ENCODE assay signal across 30 cellular contexts in genomic region chr11:127136438-127136837, GRCh38.
DNase-seq lines count a peak whose midpoint lies in the region; ATAC-seq and TF ChIP-seq lines count a peak whose summit lies in the region.
"Had no signal": no experiment of that assay in that cellular context is flagged by ENCODE, and none has a peak within 500 bp of the region (broad histone marks: within the 10 kb centered on the region; RNA-seq: fewer than 3 reads in every experiment).

No MANE protein-coding gene starts in this region.

- peaks cover 3% of the 10 kb centered on the region; the same call in 1 of the 2 replicates for H3K4me1 ChIP-seq in GM23338 (ENCODE audit: insufficient read depth)
- H3K4me1 ChIP-seq in PC-9 (replicated peaks; ENCODE audit: insufficient read depth): no peaks in the 10 kb centered on the region
- no peaks in the 10 kb centered on the region for H3K4me1 ChIP-seq in uterus
- no peaks in the 10 kb centered on the region for H3K4me1 ChIP-seq in tibial nerve
- H3K4me1 ChIP-seq: testis had no signal

- POLR2A ChIA-PET in BJ (lab: Charles Lee): no interaction called here
- POLR2A ChIA-PET in PC-9 (lab: Charles Lee; ENCODE audit: unreplicated experiment): no interaction called here

- H3K9me2 ChIP-seq in GM23338 (ENCODE audit: insufficient read depth) (peaks cover 9% of the 10 kb centered on the region), PC-9 (ENCODE audit: insufficient read depth) (no peaks in the 10 kb centered on the region)

- H3K4me3 Mint-ChIP-seq in GM23338: no peak overlapping the region
- H3K4me3 Mint-ChIP-seq in progenitor cell of endocrine pancreas (ENCODE audit: low read depth): no peak overlapping the region
- H3K4me3 Mint-ChIP-seq: activated B cell treated with CpG ODN at 0.5 μM for 24 hours; activated CD8-positive, alpha-beta memory T cell treated with anti-CD3 and anti-CD28 coated beads, Interleukin-2, amount 10 ng/mL, durations not matched to agents 7 days and 5 days; activated T-cell treated with anti-CD3 and anti-CD28 coated beads, Interleukin-2, amount 50 U/mL, for 72 hours; CD14-positive monocyte; natural killer cell had no signal

- intact Hi-C loops in PC-9 (cut with micrococcal nuclease; ENCODE audit: unreplicated experiment): no loop called here
- intact Hi-C loops in uterus (cut with DNase I; ENCODE audit: low total_unique reads): no loop called here

- no peak for TF ChIP-seq EP300 in tibial nerve (IDR thresholded peaks at IDR 0.05)

- TF ChIP-seq POLR2A in uterus (IDR thresholded peaks at IDR 0.05) (no peak), tibial nerve (IDR thresholded peaks at IDR 0.05) (no peak)

- 94 to 96% methylated on average over 6 of the region's 6 CpGs for WGBS in tibial nerve, 2 donors

- H3K9me3 Mint-ChIP-seq in GM23338 (no peaks in the 10 kb centered on the region), progenitor cell of endocrine pancreas (ENCODE audit: low read depth) (no peaks in the 10 kb centered on the region)
- H3K9me3 Mint-ChIP-seq: activated B cell treated with CpG ODN at 0.5 μM for 24 hours, natural killer cell had no signal

- H3K27me3 Mint-ChIP-seq in GM23338 (ENCODE audit: insufficient read depth, low read depth, poor library complexity) (peaks cover 2% of the 10 kb centered on the region), progenitor cell of endocrine pancreas (peaks cover 7% of the 10 kb centered on the region)
- H3K27me3 Mint-ChIP-seq: activated B cell treated with CpG ODN at 0.5 μM for 24 hours; activated CD8-positive, alpha-beta memory T cell treated with anti-CD3 and anti-CD28 coated beads, Interleukin-2, amount 10 ng/mL, durations not matched to agents 7 days and 5 days had no signal

- H3K27me3 ChIP-seq in BJ (ENCODE audit: control insufficient read depth, insufficient read depth, low read length) (peaks cover 9% of the 10 kb centered on the region), GM23338 (ENCODE audit: insufficient read depth) (no peaks in the 10 kb centered on the region), PC-9 (ENCODE audit: insufficient read depth, low read depth) (peaks cover 30% of the 10 kb centered on the region), uterus (no peaks in the 10 kb centered on the region), tibial nerve (no peaks in the 10 kb centered on the region)
- H3K27me3 ChIP-seq: testis had no signal

- no peak for ATAC-seq in GM23338
- ATAC-seq: activated CD8-positive, alpha-beta memory T cell treated with anti-CD3 and anti-CD28 coated beads, Interleukin-2, amount 10 ng/mL, durations not matched to agents 7 days and 5 days; activated T-cell treated with anti-CD3 and anti-CD28 coated beads, Interleukin-2, amount 50 U/mL, for 72 hours; K562; natural killer cell; stimulated activated naive CD8-positive, alpha-beta T cell treated with anti-CD3 and anti-CD28 coated beads, Interleukin-15, Interleukin-2, amounts not matched to agents 100 U/mL and 50 U/mL, for 24 hours had no signal

- H2AFZ ChIP-seq in GM23338 (no peak overlapping the region), PC-9 (no peak overlapping the region)

- H3K79me2 ChIP-seq in GM23338 (replicated peaks; ENCODE audit: insufficient read depth): no peaks in the 10 kb centered on the region
- no peaks in the 10 kb centered on the region for H3K79me2 ChIP-seq in PC-9 (ENCODE audit: low read depth)

- CTCF ChIA-PET in BJ (lab: Yijun Ruan, JAX): interaction anchor here (0.6 kb wide), 1 partner anchor 1841 kb away, joined by 3 read pairs; no protein-coding TSS in a partner anchor
- CTCF ChIA-PET in PC-9 (lab: Charles Lee): no interaction called here

- H3F3A ChIP-seq in GM23338 (replicated peaks; ENCODE audit: low read depth): no peaks in the 10 kb centered on the region
- H3F3A ChIP-seq in PC-9 (ENCODE audit: insufficient read depth, low read depth): no peaks in the 10 kb centered on the region

- no peak overlapping the region for H3K4me2 ChIP-seq in GM23338
- no peak overlapping the region for H3K4me2 ChIP-seq in PC-9

- 0 out of 2 replicates have a peak, but pooled peaks have one; percentile 8 for TF ChIP-seq CTCF in BJ (IDR thresholded peaks at IDR 0.05; ENCODE audit: insufficient read depth, low read depth, low read length)
- TF ChIP-seq CTCF in GM23338 (conservative IDR thresholded peaks at IDR 0.05; ENCODE audit: low read depth in 2 of 2): peak; percentile 59 to 67
- 0 out of 2 replicates have a peak, but pooled peaks have one; percentile 13 for TF ChIP-seq CTCF in PC-9 (conservative IDR thresholded peaks at IDR 0.05)
- no peak for TF ChIP-seq CTCF in progenitor cell of endocrine pancreas (IDR thresholded peaks at IDR 0.05; ENCODE audit: unreplicated experiment)
- TF ChIP-seq CTCF in uterus (IDR thresholded peaks at IDR 0.05): no peak
- no peak for TF ChIP-seq CTCF in tibial nerve (IDR thresholded peaks at IDR 0.05)

- H3K36me3 Mint-ChIP-seq in GM23338 (ENCODE audit: low read depth) (no peaks in the 10 kb centered on the region; the same call in 2 of the 3 replicates), progenitor cell of endocrine pancreas (ENCODE audit: insufficient read depth) (no peaks in the 10 kb centered on the region)
- H3K36me3 Mint-ChIP-seq: activated CD8-positive, alpha-beta memory T cell treated with anti-CD3 and anti-CD28 coated beads, Interleukin-2, amount 10 ng/mL, durations not matched to agents 7 days and 5 days; CD14-positive monocyte; natural killer cell had no signal

- BruUV-seq in PC-9 (replicated peaks; lab: Mats Ljungman, UMichigan): no TSS peak

- H3K4me1 Mint-ChIP-seq in GM23338: peaks cover 10% of the 10 kb centered on the region; the same call in 2 of the 3 replicates
- no peaks in the 10 kb centered on the region for H3K4me1 Mint-ChIP-seq in progenitor cell of endocrine pancreas (ENCODE audit: low read depth)
- H3K4me1 Mint-ChIP-seq: activated B cell treated with CpG ODN at 0.5 μM for 24 hours; activated CD8-positive, alpha-beta memory T cell treated with anti-CD3 and anti-CD28 coated beads, Interleukin-2, amount 10 ng/mL, durations not matched to agents 7 days and 5 days; CD14-positive monocyte; natural killer cell had no signal

- no peak overlapping the region for H3K27ac ChIP-seq in GM23338 (ENCODE audit: low read depth)
- H3K27ac ChIP-seq in PC-9: no peak overlapping the region
- no peak overlapping the region for H3K27ac ChIP-seq in uterus
- H3K27ac ChIP-seq in tibial nerve: no peak overlapping the region
- H3K27ac ChIP-seq: dorsolateral prefrontal cortex, testis had no signal

- H3K27ac Mint-ChIP-seq in GM23338: no peak overlapping the region
- no peak overlapping the region for H3K27ac Mint-ChIP-seq in progenitor cell of endocrine pancreas
- H3K27ac Mint-ChIP-seq: activated B cell treated with CpG ODN at 0.5 μM for 24 hours; activated CD8-positive, alpha-beta memory T cell treated with anti-CD3 and anti-CD28 coated beads, Interleukin-2, amount 10 ng/mL, durations not matched to agents 7 days and 5 days; activated T-cell treated with anti-CD3 and anti-CD28 coated beads, Interleukin-2, amount 50 U/mL, for 72 hours; CD14-positive monocyte; natural killer cell had no signal

- no peak overlapping the region for H3K4me3 ChIP-seq in BJ (ENCODE audit: low read depth, low read length)
- H3K4me3 ChIP-seq in GM23338: no peak overlapping the region
- no peak overlapping the region for H3K4me3 ChIP-seq in PC-9
- no peak overlapping the region for H3K4me3 ChIP-seq in uterus
- H3K4me3 ChIP-seq in tibial nerve: no peak overlapping the region
- H3K4me3 ChIP-seq: dorsolateral prefrontal cortex, K562, testis had no signal

- H3K9me3 ChIP-seq in PC-9 (ENCODE audit: insufficient read depth, low read depth) (no peaks in the 10 kb centered on the region), uterus (no peaks in the 10 kb centered on the region), tibial nerve (no peaks in the 10 kb centered on the region)
- H3K9me3 ChIP-seq: testis had no signal

- DNase-seq in BJ (ENCODE audit: low read depth) (no peak), GM23338 (ENCODE audit: low spot score) (peak; percentile 22), PC-9 (no peak), iPS-NIHi7 (ENCODE audit: extremely low spot score) (peak; percentile 29), OCI-M2 (lab: John Stamatoyannopoulos, UW; ENCODE audit: unreplicated experiment) (no peak), progenitor cell of endocrine pancreas (ENCODE audit: low spot score, unreplicated experiment) (no peak), uterus (no peak), tibial nerve (ENCODE audit: low spot score in 2 of 2) (no peak)
- DNase-seq: ACHN; activated B cell treated with CpG ODN at 0.5 μM for 24 hours; activated CD4-positive, alpha-beta T cell treated with anti-CD3 and anti-CD28 coated beads, Interleukin-2, amount 50 U/mL, for 1 hour; activated CD8-positive, alpha-beta memory T cell treated with anti-CD3 and anti-CD28 coated beads, Interleukin-2, amount 10 ng/mL, durations not matched to agents 7 days and 5 days; activated naive CD4-positive, alpha-beta T cell; activated T-cell treated with anti-CD3 and anti-CD28 coated beads, Interleukin-2, amount 50 U/mL, for 72 hours; Calu3; dorsolateral prefrontal cortex; kidney; natural killer cell; NCI-H1417; NCI-H2081; NCI-H345; NCI-H774; OCI-M1; SHP77; stimulated activated naive CD8-positive, alpha-beta T cell treated with anti-CD3 and anti-CD28 coated beads, Interleukin-15, Interleukin-2, amounts not matched to agents 100 U/mL and 50 U/mL, for 24 hours; SW 1271; T-helper 9 cell; testis had no signal

- H4K20me1 ChIP-seq in GM23338 (replicated peaks; ENCODE audit: insufficient read depth) (no peaks in the 10 kb centered on the region), PC-9 (ENCODE audit: insufficient read depth) (no peaks in the 10 kb centered on the region)

- H3K36me3 ChIP-seq in BJ (ENCODE audit: control insufficient read depth, insufficient read depth, low read length) (no peaks in the 10 kb centered on the region), GM23338 (ENCODE audit: insufficient read depth) (no peaks in the 10 kb centered on the region), PC-9 (ENCODE audit: low read depth) (no peaks in the 10 kb centered on the region), uterus (no peaks in the 10 kb centered on the region), tibial nerve (no peaks in the 10 kb centered on the region)

Comparison
In these comparisons a context has a peak if more than half of its experiments do, and no peak if none do; other contexts are left out.
1. DNase-seq: peak in GM23338 (single experiment) and iPS-NIHi7 (single experiment); none in BJ (single experiment), PC-9 (0 of 2), OCI-M2 (single experiment), progenitor cell of endocrine pancreas (single experiment), uterus (0 of 2) and tibial nerve (0 of 2).
2. CTCF ChIP-seq: peak in BJ (single experiment), GM23338 (2 of 2) and PC-9 (single experiment); none in progenitor cell of endocrine pancreas (single experiment), uterus (0 of 4) and tibial nerve (0 of 5).